ENCODE assay signal across 13 cellular contexts in the genomic region with DNA sequence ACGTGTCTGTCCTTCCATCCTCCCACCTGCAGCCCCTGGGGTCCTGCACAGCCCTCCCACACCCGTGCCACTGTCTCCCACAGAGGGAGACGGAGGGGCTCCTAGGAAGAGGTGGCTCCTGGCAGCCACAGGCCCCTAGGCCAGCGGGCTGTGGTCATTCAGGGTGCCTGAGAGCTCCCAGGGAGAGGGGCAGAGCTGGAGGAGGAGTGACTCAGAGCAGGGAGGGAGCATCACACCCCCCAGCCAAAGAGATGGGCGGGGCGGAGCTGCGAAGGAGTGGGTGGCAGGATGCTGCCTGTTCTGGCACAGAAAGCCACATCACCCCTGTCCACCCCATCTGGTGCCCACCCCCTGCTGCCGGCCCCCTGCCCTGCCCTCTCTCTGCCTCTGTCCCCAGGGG. TPM values are rescaled to one million over a fixed set of nuclear protein-coding genes. Genes with fewer than 3 reads are reported as not detected.
DNase-seq lines count a peak whose midpoint lies in the region; ATAC-seq lines count a peak whose summit lies in the region.
"Had no signal": no experiment of that assay in that cellular context is flagged by ENCODE, and none has a peak within 500 bp of the region (broad histone marks: within the 10 kb centered on the region; RNA-seq: fewer than 3 reads in every experiment).

No MANE protein-coding gene starts in this region.

- no peaks in the 10 kb centered on the region for H3K36me3 Mint-ChIP-seq in activated naive CD4-positive, alpha-beta T cell treated with anti-CD3 and anti-CD28 coated beads, Interleukin-2, amount 50 U/mL, for 72 hours

- DNase-seq in M059J (ENCODE audit: low read depth) (peak; percentile 52), Right ventricle myocardium inferior (ENCODE audit: missing footprints) (no peak)
- peak in 1 of 2 donors; percentile 25 for DNase-seq in activated naive CD4-positive, alpha-beta T cell treated with anti-CD3 and anti-CD28 coated beads, Interleukin-2, amount 50 U/mL, for 72 hours (ENCODE audit: low spot score in 2 of 2)
- peak; percentile 29 for DNase-seq in stimulated activated CD4-positive, alpha-beta T cell treated with anti-CD3 and anti-CD28 coated beads, Interleukin-12 subunit alpha, Interleukin-12 subunit beta, amount 100 ng/mL, for 4 hours
- DNase-seq: DMS79 treated with DMSO at 0.1 percent for 48 hours, esophagus squamous epithelium, NCI-H1694 had no signal

- peak; percentile 80 to 88 for ATAC-seq in activated naive CD4-positive, alpha-beta T cell treated with anti-CD3 and anti-CD28 coated beads, Interleukin-2, amount 50 U/mL, for 72 hours
- no peak for ATAC-seq in GM18519 (IDR thresholded peaks at IDR 0.05; ENCODE audit: low FRiP score, unreplicated experiment)
- ATAC-seq in Right ventricle myocardium inferior: no peak
- ATAC-seq in GM18867 (IDR thresholded peaks at IDR 0.05; ENCODE audit: unreplicated experiment): no peak
- ATAC-seq in HG03342 (IDR thresholded peaks at IDR 0.05; ENCODE audit: unreplicated experiment): no peak

- H3K4me1 ChIP-seq in BLaER1 treated with 17β-estradiol and CSF1 and Interleukin-3, amounts not matched to agents 10 nM and 100 nM: peaks cover 22 to 37% (median 25%) of the 10 kb centered on the region in 10 experiments
- H3K4me1 ChIP-seq: esophagus squamous epithelium had no signal

- no peaks in the 10 kb centered on the region for H3K36me3 ChIP-seq in BLaER1 treated with 17β-estradiol and CSF1 and Interleukin-3, amounts not matched to agents 10 nM and 100 nM
- H3K36me3 ChIP-seq: esophagus squamous epithelium had no signal

- peaks cover 0 to 48% (median 0%) of the 10 kb centered on the region in 11 experiments; a peak in 7 of 22 replicates for H4K20me1 ChIP-seq in BLaER1 treated with 17β-estradiol and CSF1 and Interleukin-3, amounts not matched to agents 10 nM and 100 nM

- intact Hi-C loops in Right ventricle myocardium inferior (cut with DNase I): no loop called here

- H3K4me3 ChIP-seq in BLaER1 treated with 17β-estradiol and CSF1 and Interleukin-3, amounts not matched to agents 10 nM and 100 nM: no peak overlapping the region
- H3K4me3 ChIP-seq: esophagus squamous epithelium, lung, smooth muscle cell had no signal

- no peaks in the 10 kb centered on the region for H3K9me3 Mint-ChIP-seq in activated naive CD4-positive, alpha-beta T cell treated with anti-CD3 and anti-CD28 coated beads, Interleukin-2, amount 50 U/mL, for 72 hours

- peak overlapping the region in 3 of 11 experiments; percentile 13 to 22 (median 19); a peak in 1 of 22 replicates for H3K9ac ChIP-seq in BLaER1 treated with 17β-estradiol and CSF1 and Interleukin-3, amounts not matched to agents 10 nM and 100 nM

- no peaks in the 10 kb centered on the region for H3K9me3 ChIP-seq in BLaER1 treated with 17β-estradiol and CSF1 and Interleukin-3, amounts not matched to agents 10 nM and 100 nM (replicated peaks in 1 of 11)
- H3K9me3 ChIP-seq: esophagus squamous epithelium had no signal

- H3K27me3 ChIP-seq in BLaER1 treated with 17β-estradiol and CSF1 and Interleukin-3, amounts not matched to agents 10 nM and 100 nM: 0 out of 22 replicates have a peak, but pooled peaks cover 0 to 4% (median 0%) of the 10 kb centered on the region in 11 experiments
- H3K27me3 ChIP-seq: esophagus squamous epithelium had no signal

- H3K27ac ChIP-seq in BLaER1 treated with 17β-estradiol and CSF1 and Interleukin-3, amounts not matched to agents 10 nM and 100 nM: no peak overlapping the region
- H3K27ac ChIP-seq: esophagus squamous epithelium had no signal

- no peak overlapping the region for H3K27ac Mint-ChIP-seq in activated naive CD4-positive, alpha-beta T cell treated with anti-CD3 and anti-CD28 coated beads, Interleukin-2, amount 50 U/mL, for 72 hours

- H3K4me2 ChIP-seq in BLaER1 treated with 17β-estradiol and CSF1 and Interleukin-3, amounts not matched to agents 10 nM and 100 nM: peak overlapping the region in 10 of 11 experiments; percentile 2 to 71 (median 44); a peak in 15 of 22 replicates
- H3K4me2 ChIP-seq: smooth muscle cell had no signal

RNA-seq across cellular contexts. Expression of a gene that starts 50.5 kb away (rescaled TPM):
- total RNA-seq in M059J (2014; rRNA removed; shearing (Covaris generic)): 0.71 and 3.6 TPM in 2 replicates
- 10 to 100 TPM; 14.5 to 25.5 TPM for total RNA-seq in activated naive CD4-positive, alpha-beta T cell treated with anti-CD3 and anti-CD28 coated beads, Interleukin-2, amount 50 U/mL, for 72 hours
- 7.0 TPM for total RNA-seq in Right ventricle myocardium inferior

Comparison
In these comparisons a context has a peak if more than half of its experiments do, and no peak if none do; other contexts are left out.
1. ATAC-seq: peak in activated naive CD4-positive, alpha-beta T cell treated with anti-CD3 and anti-CD28 coated beads, Interleukin-2, amount 50 U/mL, for 72 hours (2 of 2); none in GM18519 (single experiment), Right ventricle myocardium inferior (single experiment), GM18867 (single experiment) and HG03342 (single experiment).